Comparison of ENCODE assay signal across 23 cellular contexts in genomic region chr2:218927411-218927810, GRCh38. TPM values are rescaled to one million over a fixed set of nuclear protein-coding genes. Genes with fewer than 3 reads are reported as not detected.
"Had no signal": no experiment of that assay in that cellular context is flagged by ENCODE, and none has a peak within 500 bp of the region (broad histone marks: within the 10 kb centered on the region; RNA-seq: fewer than 3 reads in every experiment).

No MANE protein-coding gene starts in this region.

- H2AFZ ChIP-seq: hepatocyte had no signal

- ATAC-seq: activated CD8-positive, alpha-beta T cell treated with anti-CD3 and anti-CD28 coated beads for 36 hours; activated T-helper 17 cell treated with anti-CD3 and anti-CD28 coated beads, Interleukin-2, amount 50 U/mL, for 72 hours; left cardiac atrium; naive thymus-derived CD8-positive, alpha-beta T cell; sciatic nerve; stimulated activated memory B cell treated with anti-CD40 and anti-IgM and Interleukin-4, amounts not matched to agents 10 μg/mL and 1 μg/mL and 100 μg/mL, for 72 hours had no signal

- DNase-seq: activated CD4-positive, alpha-beta T cell treated with anti-CD3 and anti-CD28 coated beads, Interleukin-2, amount 10 ng/mL, durations not matched to agents 24 days and 14 days; activated CD8-positive, alpha-beta T cell treated with anti-CD3 and anti-CD28 coated beads for 36 hours; activated naive CD4-positive, alpha-beta T cell; activated naive CD8-positive, alpha-beta T cell treated with anti-CD3 and anti-CD28 coated beads for 36 hours; activated T-cell treated with anti-CD3 and anti-CD28 coated beads, Interleukin-2, amount 50 U/mL, for 1 hour; amygdala; foreskin fibroblast; left cardiac atrium; mesenchymal stem cell; naive thymus-derived CD8-positive, alpha-beta T cell; ovary; stimulated activated CD4-positive, alpha-beta T cell treated with anti-CD3 and anti-CD28 coated beads, Interleukin-4, amount 100 ng/mL, for 4 hours; testis; upper lobe of left lung had no signal

- H3K4me1 ChIP-seq: testis, upper lobe of left lung had no signal

- H3K27ac Mint-ChIP-seq: activated CD4-positive, alpha-beta T cell treated with anti-CD3 and anti-CD28 coated beads, Interleukin-2, amount 10 ng/mL, durations not matched to agents 24 days and 14 days; activated CD8-positive, alpha-beta T cell treated with anti-CD3 and anti-CD28 coated beads for 36 hours; activated naive CD8-positive, alpha-beta T cell treated with anti-CD3 and anti-CD28 coated beads for 36 hours; activated T-helper 17 cell treated with anti-CD3 and anti-CD28 coated beads, Interleukin-2, amount 50 U/mL, for 72 hours; naive thymus-derived CD8-positive, alpha-beta T cell; stimulated activated memory B cell treated with anti-CD40 and anti-IgM and Interleukin-4, amounts not matched to agents 10 μg/mL and 1 μg/mL and 100 μg/mL, for 72 hours had no signal

- H3K79me2 ChIP-seq: hepatocyte had no signal

- H3K27ac ChIP-seq: cardiac muscle cell, hepatocyte, ovary, testis, upper lobe of left lung had no signal

- H3K4me2 ChIP-seq: hepatocyte had no signal

- H3K9me3 Mint-ChIP-seq: activated naive CD8-positive, alpha-beta T cell treated with anti-CD3 and anti-CD28 coated beads for 36 hours; activated T-helper 17 cell treated with anti-CD3 and anti-CD28 coated beads, Interleukin-2, amount 50 U/mL, for 72 hours had no signal

- H3K36me3 ChIP-seq: cardiac muscle cell, ovary, upper lobe of left lung had no signal

- H3K9me3 ChIP-seq: ovary, testis had no signal

- H3K4me3 ChIP-seq: cardiac muscle cell, hepatocyte, ovary, testis, upper lobe of left lung had no signal

- H3K4me3 Mint-ChIP-seq: activated CD4-positive, alpha-beta T cell treated with anti-CD3 and anti-CD28 coated beads, Interleukin-2, amount 10 ng/mL, durations not matched to agents 24 days and 14 days; activated CD8-positive, alpha-beta T cell treated with anti-CD3 and anti-CD28 coated beads for 36 hours; activated naive CD8-positive, alpha-beta T cell treated with anti-CD3 and anti-CD28 coated beads for 36 hours; activated T-helper 17 cell treated with anti-CD3 and anti-CD28 coated beads, Interleukin-2, amount 50 U/mL, for 72 hours; naive thymus-derived CD8-positive, alpha-beta T cell; stimulated activated memory B cell treated with anti-CD40 and anti-IgM and Interleukin-4, amounts not matched to agents 10 μg/mL and 1 μg/mL and 100 μg/mL, for 72 hours had no signal

- H3K4me1 Mint-ChIP-seq: activated CD4-positive, alpha-beta T cell treated with anti-CD3 and anti-CD28 coated beads, Interleukin-2, amount 10 ng/mL, durations not matched to agents 24 days and 14 days; activated naive CD8-positive, alpha-beta T cell treated with anti-CD3 and anti-CD28 coated beads for 36 hours; activated T-helper 17 cell treated with anti-CD3 and anti-CD28 coated beads, Interleukin-2, amount 50 U/mL, for 72 hours; naive thymus-derived CD8-positive, alpha-beta T cell; stimulated activated memory B cell treated with anti-CD40 and anti-IgM and Interleukin-4, amounts not matched to agents 10 μg/mL and 1 μg/mL and 100 μg/mL, for 72 hours had no signal

- H3K27me3 ChIP-seq: cardiac muscle cell, hepatocyte, ovary, testis, upper lobe of left lung had no signal

RNA-seq across cellular contexts. Expression of gene CDK5R2, which starts 32.1 kb away (rescaled TPM):
- total RNA-seq: activated CD4-positive, alpha-beta T cell treated with anti-CD3 and anti-CD28 coated beads, Interleukin-2, amount 10 ng/mL, durations not matched to agents 24 days and 14 days; activated CD8-positive, alpha-beta T cell treated with anti-CD3 and anti-CD28 coated beads for 36 hours; activated naive CD8-positive, alpha-beta T cell treated with anti-CD3 and anti-CD28 coated beads for 36 hours; activated T-helper 17 cell treated with anti-CD3 and anti-CD28 coated beads, Interleukin-2, amount 50 U/mL, for 72 hours; dermis microvascular lymphatic vessel endothelial cell; glomerular endothelial cell; left cardiac atrium; lower leg skin; naive thymus-derived CD8-positive, alpha-beta T cell; ovary; sciatic nerve; upper lobe of left lung had no signal

RNA-seq across cellular contexts. Expression of gene WNT10A, which starts 46.8 kb away (rescaled TPM):
- total RNA-seq: cardiac muscle cell, dermis microvascular lymphatic vessel endothelial cell, glomerular endothelial cell had no signal

RNA-seq across cellular contexts. Expression of gene FEV, which starts 57.6 kb away (rescaled TPM):
- total RNA-seq: activated CD4-positive, alpha-beta T cell treated with anti-CD3 and anti-CD28 coated beads, Interleukin-2, amount 10 ng/mL, durations not matched to agents 24 days and 14 days; activated CD8-positive, alpha-beta T cell treated with anti-CD3 and anti-CD28 coated beads for 36 hours; activated naive CD8-positive, alpha-beta T cell treated with anti-CD3 and anti-CD28 coated beads for 36 hours; activated T-helper 17 cell treated with anti-CD3 and anti-CD28 coated beads, Interleukin-2, amount 50 U/mL, for 72 hours; cardiac muscle cell; dermis microvascular lymphatic vessel endothelial cell; glomerular endothelial cell; left cardiac atrium; lower leg skin; mucosa of gallbladder; naive thymus-derived CD8-positive, alpha-beta T cell; sciatic nerve; testis; upper lobe of left lung had no signal
